31 cellular contexts compared by ENCODE assay signal in genomic region chr1:11116318-11116717, GRCh38.
"Had no signal": no experiment of that assay in that cellular context is flagged by ENCODE, and none has a peak within 500 bp of the region (broad histone marks: within the 10 kb centered on the region; RNA-seq: fewer than 3 reads in every experiment).

No MANE protein-coding gene starts in this region.

- H3K79me2 ChIP-seq: parathyroid adenoma had no signal

- H3K4me3 Mint-ChIP-seq: natural killer cell; nephron; neural progenitor cell; stimulated activated memory B cell treated with anti-CD40 and anti-IgM and Interleukin-4, amounts not matched to agents 10 μg/mL and 1 μg/mL and 100 μg/mL, for 72 hours; stimulated activated naive CD8-positive, alpha-beta T cell treated with anti-CD3 and anti-CD28 coated beads, Interleukin-15, amount 100 ng/mL, for 72 hours; type B pancreatic cell had no signal

- H3K4me1 Mint-ChIP-seq: natural killer cell; nephron; neural progenitor cell; stimulated activated memory B cell treated with anti-CD40 and anti-IgM and Interleukin-4, amounts not matched to agents 10 μg/mL and 1 μg/mL and 100 μg/mL, for 72 hours; stimulated activated naive CD8-positive, alpha-beta T cell treated with anti-CD3 and anti-CD28 coated beads, Interleukin-15, amount 100 ng/mL, for 72 hours had no signal

- H3K27me3 ChIP-seq: neural progenitor cell, ovary, spleen, suprapubic skin, testis, tibial artery, transverse colon, upper lobe of right lung, uterus had no signal

- H3K4me2 ChIP-seq: neural progenitor cell, smooth muscle cell had no signal

- H3K36me3 ChIP-seq: ovary, uterus had no signal

- DNase-seq: natural killer cell; occipital lobe; ovary; posterior cingulate gyrus; psoas muscle; right cardiac atrium; spleen; stimulated activated CD4-positive, alpha-beta T cell treated with anti-CD3 and anti-CD28 coated beads, Interleukin-12 subunit alpha, Interleukin-12 subunit beta, amount 100 ng/mL, for 4 hours; stimulated activated CD4-positive, alpha-beta T cell treated with anti-CD3 and anti-CD28 coated beads, Interleukin-1b, Interleukin-23, amount 100 ng/mL, for 48 hours; stimulated activated CD4-positive, alpha-beta T cell treated with anti-CD3 and anti-CD28 coated beads, Interleukin-4, amount 100 ng/mL, for 1 hour; stimulated activated CD4-positive, alpha-beta T cell treated with anti-CD3 and anti-CD28 coated beads, Interleukin-4, amount 100 ng/mL, for 4 hours; stimulated activated CD8-positive, alpha-beta memory T cell treated with anti-CD3 and anti-CD28 coated beads, Interleukin-4, amount 100 ng/mL, for 48 hours; stimulated activated naive CD4-positive, alpha-beta T cell; stimulated activated naive CD8-positive, alpha-beta T cell treated with anti-CD3 and anti-CD28 coated beads, Interleukin-15, amount 100 ng/mL, for 72 hours; stimulated activated naive CD8-positive, alpha-beta T cell treated with anti-CD3 and anti-CD28 coated beads, Interleukin-15, Interleukin-2, amounts not matched to agents 100 U/mL and 50 U/mL, for 24 hours; substantia nigra; testis; tibial artery; transverse colon; upper lobe of right lung; uterus had no signal

- H3K27ac Mint-ChIP-seq: natural killer cell; nephron; neural progenitor cell; progenitor cell of endocrine pancreas; stimulated activated memory B cell treated with anti-CD40 and anti-IgM and Interleukin-4, amounts not matched to agents 10 μg/mL and 1 μg/mL and 100 μg/mL, for 72 hours; stimulated activated naive CD8-positive, alpha-beta T cell treated with anti-CD3 and anti-CD28 coated beads, Interleukin-15, amount 100 ng/mL, for 72 hours; type B pancreatic cell had no signal

- H3K9me3 Mint-ChIP-seq: natural killer cell; nephron; neural progenitor cell; stimulated activated memory B cell treated with anti-CD40 and anti-IgM and Interleukin-4, amounts not matched to agents 10 μg/mL and 1 μg/mL and 100 μg/mL, for 72 hours; stimulated activated naive CD8-positive, alpha-beta T cell treated with anti-CD3 and anti-CD28 coated beads, Interleukin-15, amount 100 ng/mL, for 72 hours; type B pancreatic cell had no signal

- H3K9ac ChIP-seq: neural progenitor cell, parathyroid adenoma had no signal

- H3K27ac ChIP-seq: neural progenitor cell, ovary, parathyroid adenoma, psoas muscle, skin epidermis, spleen, suprapubic skin, testis, tibial artery, transverse colon, upper lobe of right lung, uterus had no signal

- H3K9me3 ChIP-seq: ovary, psoas muscle, spleen, suprapubic skin, testis, tibial artery, transverse colon, upper lobe of right lung, uterus had no signal

- H2AFZ ChIP-seq: neural progenitor cell, parathyroid adenoma had no signal

- H3K27me3 Mint-ChIP-seq: progenitor cell of endocrine pancreas; stimulated activated memory B cell treated with anti-CD40 and anti-IgM and Interleukin-4, amounts not matched to agents 10 μg/mL and 1 μg/mL and 100 μg/mL, for 72 hours; stimulated activated naive CD8-positive, alpha-beta T cell treated with anti-CD3 and anti-CD28 coated beads, Interleukin-15, amount 100 ng/mL, for 72 hours; type B pancreatic cell had no signal

- H3K4me3 ChIP-seq: neural progenitor cell, ovary, psoas muscle, skin epidermis, smooth muscle cell, spleen, suprapubic skin, testis, tibial artery, transverse colon, upper lobe of right lung, uterus had no signal

- H3K4me1 ChIP-seq: neural progenitor cell, parathyroid adenoma, psoas muscle, spleen, suprapubic skin, testis, tibial artery, transverse colon, upper lobe of right lung, uterus had no signal

- ATAC-seq: natural killer cell; psoas muscle; right cardiac atrium; sciatic nerve; stimulated activated memory B cell treated with anti-CD40 and anti-IgM and Interleukin-4, amounts not matched to agents 10 μg/mL and 1 μg/mL and 100 μg/mL, for 72 hours; stimulated activated naive CD8-positive, alpha-beta T cell treated with anti-CD3 and anti-CD28 coated beads, Interleukin-15, amount 100 ng/mL, for 72 hours; stimulated activated naive CD8-positive, alpha-beta T cell treated with anti-CD3 and anti-CD28 coated beads, Interleukin-15, Interleukin-2, amounts not matched to agents 100 U/mL and 50 U/mL, for 24 hours; upper lobe of right lung had no signal
